8 cellular contexts compared by ENCODE assay signal in genomic region chr6:73180718-73181619, GRCh38. TPM values are rescaled to one million over a fixed set of nuclear protein-coding genes. Genes with fewer than 3 reads are reported as not detected.
DNase-seq lines count a peak whose midpoint lies in the region; ATAC-seq and TF ChIP-seq lines count a peak whose summit lies in the region.

No MANE protein-coding gene starts in this region.

- peaks cover 5% of the 10 kb centered on the region for H3K4me1 Mint-ChIP-seq in type B pancreatic cell (ENCODE audit: unreplicated experiment)

- H3K4me3 Mint-ChIP-seq in type B pancreatic cell: peak overlapping the region; percentile 11

- intact Hi-C loops in colonic mucosa (cut with DNase I) (no loop called here), lower lobe of right lung (cut with DNase I) (no loop called here)

- peak overlapping the region; percentile 9 for H3K4me3 ChIP-seq in GM12864 (ENCODE audit: low read depth, low read length)
- H3K4me3 ChIP-seq in LNCaP clone FGC (ENCODE audit: low read depth, low read length): peak overlapping the region; percentile 21; the same call in 1 of the 2 replicates
- H3K4me3 ChIP-seq in colonic mucosa: no peak overlapping the region
- H3K4me3 ChIP-seq in lower lobe of right lung: peak overlapping the region; percentile 34

- peaks cover 17% of the 10 kb centered on the region for H3K27me3 Mint-ChIP-seq in type B pancreatic cell

- no peaks in the 10 kb centered on the region for H3K27me3 ChIP-seq in colonic mucosa
- peaks cover 4% of the 10 kb centered on the region for H3K27me3 ChIP-seq in lower lobe of right lung (ENCODE audit: low read depth)

- TF ChIP-seq CTCF in GM12864 (IDR thresholded peaks at IDR 0.05; ENCODE audit: low read depth, low read length, missing control alignments): peak; percentile 84
- peak; percentile 78 for TF ChIP-seq CTCF in LNCaP clone FGC (IDR thresholded peaks at IDR 0.05; ENCODE audit: control insufficient read depth, extremely low read depth, insufficient read depth)
- TF ChIP-seq CTCF in colonic mucosa (IDR thresholded peaks at IDR 0.05): peak; percentile 62
- TF ChIP-seq CTCF in lower lobe of right lung (IDR thresholded peaks at IDR 0.05): peak; percentile 76
- TF ChIP-seq CTCF in type B pancreatic cell (conservative IDR thresholded peaks at IDR 0.05): peak; percentile 89

- CTCF ChIA-PET in HEK293T (lab: Yijun Ruan, JAX): interaction anchor here (0.8 to 1.0 kb wide), 2 partner anchors 146 to 564 kb away, joined by 3 read pairs; no protein-coding TSS in a partner anchor

- H3K9ac ChIP-seq in colonic mucosa (ENCODE audit: low read depth in 2 of 2, low read length in 2 of 2): no peak overlapping the region

- H3K4me1 ChIP-seq in colonic mucosa: no peaks in the 10 kb centered on the region
- H3K4me1 ChIP-seq in lower lobe of right lung: peaks cover 4% of the 10 kb centered on the region

- H3K36me3 ChIP-seq in colonic mucosa (no peaks in the 10 kb centered on the region), lower lobe of right lung (no peaks in the 10 kb centered on the region)

- H3K27ac ChIP-seq in colonic mucosa (no peak overlapping the region), lower lobe of right lung (no peak overlapping the region)

- peak; percentile 77 for DNase-seq in AG08395 (ENCODE audit: low spot score)
- DNase-seq in GM12864 (ENCODE audit: low read depth): peak; percentile 59
- DNase-seq in HEK293T (ENCODE audit: extremely low spot score): peak; percentile 54
- peak; percentile 32 for DNase-seq in LNCaP clone FGC (ENCODE audit: low read depth)
- DNase-seq in RKO (ENCODE audit: low spot score): peak; percentile 81
- no peak for DNase-seq in colonic mucosa
- no peak for DNase-seq in lower lobe of right lung
- no peak for DNase-seq in type B pancreatic cell (ENCODE audit: extremely low spot score, unreplicated experiment)

- H3K36me3 Mint-ChIP-seq in type B pancreatic cell: no peaks in the 10 kb centered on the region

- H3K9me3 ChIP-seq in colonic mucosa (no peaks in the 10 kb centered on the region), lower lobe of right lung (no peaks in the 10 kb centered on the region)

- H3K9me3 Mint-ChIP-seq in type B pancreatic cell: no peaks in the 10 kb centered on the region

- peak; percentile 78 to 86 for ATAC-seq in lower lobe of right lung

- POLR2A ChIA-PET in HEK293T (lab: Yijun Ruan, JAX): no interaction called here

- no peak overlapping the region for H3K27ac Mint-ChIP-seq in type B pancreatic cell

TF ChIP-seq in HEK293T, 16 proteins besides CTCF, POLR2A, EP300 and RAD21:
- TF ChIP-seq SUZ12 (IDR thresholded peaks at IDR 0.05) (no peak), LEF1 (IDR thresholded peaks at IDR 0.05; ENCODE audit: borderline replicate concordance) (no peak), FOXK2 (IDR thresholded peaks at IDR 0.05) (no peak)

RNA-seq across cellular contexts. Expression of gene KHDC1L, which starts 44.3 kb away (rescaled TPM):
- total RNA-seq in colonic mucosa (not detected), lower lobe of right lung (not detected), type B pancreatic cell (ENCODE audit: low replicate concordance) (0.75 TPM in 1 of 2 replicates, not detected in the other)

Comparison
In these comparisons a context has a peak if more than half of its experiments do, and no peak if none do; other contexts are left out.
1. DNase-seq: peak in AG08395 (single experiment), GM12864 (single experiment), HEK293T (single experiment), LNCaP clone FGC (single experiment) and RKO (single experiment); none in colonic mucosa (single experiment), lower lobe of right lung (single experiment) and type B pancreatic cell (single experiment).
2. Peak in every context shown above with its lines, with median percentiles within 50 percentile points of each other: CTCF ChIP-seq.